In the genomic region with DNA sequence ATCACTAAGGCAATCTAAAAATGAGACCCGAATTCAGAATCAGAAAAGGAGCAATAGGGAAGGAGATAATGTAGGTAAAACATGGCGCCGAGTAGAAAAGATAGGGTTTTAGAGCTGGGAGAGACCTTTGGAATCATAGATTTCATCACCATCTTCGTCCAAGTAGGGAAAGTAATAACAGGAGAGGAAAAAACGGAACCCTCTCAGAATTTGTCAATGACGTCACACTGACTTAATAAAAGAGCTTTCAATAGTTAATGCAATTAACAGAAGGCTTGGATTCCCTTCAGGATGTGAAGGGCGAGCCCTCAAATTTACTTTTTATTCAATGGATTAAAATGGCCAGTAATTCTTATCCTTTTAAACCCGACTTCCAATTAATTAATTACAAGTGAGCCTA, we compare ENCODE assay signal across 1 cellular context.
A peak's percentile ranks its signal among the peaks of the same experiment; 100 is the strongest.
TF ChIP-seq lines count a peak whose summit lies in the region.

No MANE protein-coding gene starts in this region.

TF ChIP-seq in HepG2, 621 proteins besides CTCF, POLR2A, EP300 and RAD21 (continued from another document):
- peak; percentile 96 for TF ChIP-seq CREB1 (IDR thresholded peaks at IDR 0.05)
- no peak for TF ChIP-seq CREB1 (CRISPR knock-in tag; IDR thresholded peaks at IDR 0.05)
- TF ChIP-seq ZBTB21 (CRISPR knock-in tag; IDR thresholded peaks at IDR 0.05), result peak; percentile 38; the same call in 1 of the 2 replicates
- TF ChIP-seq, protein P1, sequence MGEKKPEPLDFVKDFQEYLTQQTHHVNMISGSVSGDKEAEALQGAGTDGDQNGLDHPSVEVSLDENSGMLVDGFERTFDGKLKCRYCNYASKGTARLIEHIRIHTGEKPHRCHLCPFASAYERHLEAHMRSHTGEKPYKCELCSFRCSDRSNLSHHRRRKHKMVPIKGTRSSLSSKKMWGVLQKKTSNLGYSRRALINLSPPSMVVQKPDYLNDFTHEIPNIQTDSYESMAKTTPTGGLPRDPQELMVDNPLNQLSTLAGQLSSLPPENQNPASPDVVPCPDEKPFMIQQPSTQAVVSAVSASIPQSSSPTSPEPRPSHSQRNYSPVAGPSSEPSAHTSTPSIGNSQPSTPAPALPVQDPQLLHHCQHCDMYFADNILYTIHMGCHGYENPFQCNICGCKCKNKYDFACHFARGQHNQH (CRISPR knock-in tag; IDR thresholded peaks at IDR 0.05), result no peak
- TF ChIP-seq, protein P2, sequence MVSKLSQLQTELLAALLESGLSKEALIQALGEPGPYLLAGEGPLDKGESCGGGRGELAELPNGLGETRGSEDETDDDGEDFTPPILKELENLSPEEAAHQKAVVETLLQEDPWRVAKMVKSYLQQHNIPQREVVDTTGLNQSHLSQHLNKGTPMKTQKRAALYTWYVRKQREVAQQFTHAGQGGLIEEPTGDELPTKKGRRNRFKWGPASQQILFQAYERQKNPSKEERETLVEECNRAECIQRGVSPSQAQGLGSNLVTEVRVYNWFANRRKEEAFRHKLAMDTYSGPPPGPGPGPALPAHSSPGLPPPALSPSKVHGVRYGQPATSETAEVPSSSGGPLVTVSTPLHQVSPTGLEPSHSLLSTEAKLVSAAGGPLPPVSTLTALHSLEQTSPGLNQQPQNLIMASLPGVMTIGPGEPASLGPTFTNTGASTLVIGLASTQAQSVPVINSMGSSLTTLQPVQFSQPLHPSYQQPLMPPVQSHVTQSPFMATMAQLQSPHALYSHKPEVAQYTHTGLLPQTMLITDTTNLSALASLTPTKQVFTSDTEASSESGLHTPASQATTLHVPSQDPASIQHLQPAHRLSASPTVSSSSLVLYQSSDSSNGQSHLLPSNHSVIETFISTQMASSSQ (IDR thresholded peaks at IDR 0.05; ENCODE audit: low read depth), result no peak
- TF ChIP-seq, protein P2 (CRISPR knock-in tag; IDR thresholded peaks at IDR 0.05; ENCODE audit: borderline replicate concordance), result no peak
- TF ChIP-seq HNF4G (IDR thresholded peaks at IDR 0.05; ENCODE audit: borderline replicate concordance, low read depth, low read length), result peak; percentile 26; the same call in 1 of the 2 replicates
- no peak for TF ChIP-seq HNF4G (CRISPR knock-in tag; IDR thresholded peaks at IDR 0.05; ENCODE audit: borderline replicate concordance, low read depth)
- TF ChIP-seq, protein P3, sequence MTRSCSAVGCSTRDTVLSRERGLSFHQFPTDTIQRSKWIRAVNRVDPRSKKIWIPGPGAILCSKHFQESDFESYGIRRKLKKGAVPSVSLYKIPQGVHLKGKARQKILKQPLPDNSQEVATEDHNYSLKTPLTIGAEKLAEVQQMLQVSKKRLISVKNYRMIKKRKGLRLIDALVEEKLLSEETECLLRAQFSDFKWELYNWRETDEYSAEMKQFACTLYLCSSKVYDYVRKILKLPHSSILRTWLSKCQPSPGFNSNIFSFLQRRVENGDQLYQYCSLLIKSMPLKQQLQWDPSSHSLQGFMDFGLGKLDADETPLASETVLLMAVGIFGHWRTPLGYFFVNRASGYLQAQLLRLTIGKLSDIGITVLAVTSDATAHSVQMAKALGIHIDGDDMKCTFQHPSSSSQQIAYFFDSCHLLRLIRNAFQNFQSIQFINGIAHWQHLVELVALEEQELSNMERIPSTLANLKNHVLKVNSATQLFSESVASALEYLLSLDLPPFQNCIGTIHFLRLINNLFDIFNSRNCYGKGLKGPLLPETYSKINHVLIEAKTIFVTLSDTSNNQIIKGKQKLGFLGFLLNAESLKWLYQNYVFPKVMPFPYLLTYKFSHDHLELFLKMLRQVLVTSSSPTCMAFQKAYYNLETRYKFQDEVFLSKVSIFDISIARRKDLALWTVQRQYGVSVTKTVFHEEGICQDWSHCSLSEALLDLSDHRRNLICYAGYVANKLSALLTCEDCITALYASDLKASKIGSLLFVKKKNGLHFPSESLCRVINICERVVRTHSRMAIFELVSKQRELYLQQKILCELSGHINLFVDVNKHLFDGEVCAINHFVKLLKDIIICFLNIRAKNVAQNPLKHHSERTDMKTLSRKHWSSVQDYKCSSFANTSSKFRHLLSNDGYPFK (CRISPR knock-in tag; IDR thresholded peaks at IDR 0.05; ENCODE audit: borderline replicate concordance), result no peak
- TF ChIP-seq YY1 (IDR thresholded peaks at IDR 0.05; ENCODE audit: insufficient read depth, insufficient replicate concordance, low read depth, low read length), result peak; percentile 59
- TF ChIP-seq, protein P4, sequence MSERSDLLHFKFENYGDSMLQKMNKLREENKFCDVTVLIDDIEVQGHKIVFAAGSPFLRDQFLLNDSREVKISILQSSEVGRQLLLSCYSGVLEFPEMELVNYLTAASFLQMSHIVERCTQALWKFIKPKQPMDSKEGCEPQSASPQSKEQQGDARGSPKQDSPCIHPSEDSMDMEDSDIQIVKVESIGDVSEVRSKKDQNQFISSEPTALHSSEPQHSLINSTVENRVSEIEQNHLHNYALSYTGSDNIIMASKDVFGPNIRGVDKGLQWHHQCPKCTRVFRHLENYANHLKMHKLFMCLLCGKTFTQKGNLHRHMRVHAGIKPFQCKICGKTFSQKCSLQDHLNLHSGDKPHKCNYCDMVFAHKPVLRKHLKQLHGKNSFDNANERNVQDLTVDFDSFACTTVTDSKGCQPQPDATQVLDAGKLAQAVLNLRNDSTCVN (CRISPR knock-in tag; IDR thresholded peaks at IDR 0.05; ENCODE audit: borderline replicate concordance), result no peak
- peak; percentile 33; the same call in 1 of the 2 replicates for TF ChIP-seq HNF4A (CRISPR knock-in tag; IDR thresholded peaks at IDR 0.05)
- TF ChIP-seq, protein P5, sequence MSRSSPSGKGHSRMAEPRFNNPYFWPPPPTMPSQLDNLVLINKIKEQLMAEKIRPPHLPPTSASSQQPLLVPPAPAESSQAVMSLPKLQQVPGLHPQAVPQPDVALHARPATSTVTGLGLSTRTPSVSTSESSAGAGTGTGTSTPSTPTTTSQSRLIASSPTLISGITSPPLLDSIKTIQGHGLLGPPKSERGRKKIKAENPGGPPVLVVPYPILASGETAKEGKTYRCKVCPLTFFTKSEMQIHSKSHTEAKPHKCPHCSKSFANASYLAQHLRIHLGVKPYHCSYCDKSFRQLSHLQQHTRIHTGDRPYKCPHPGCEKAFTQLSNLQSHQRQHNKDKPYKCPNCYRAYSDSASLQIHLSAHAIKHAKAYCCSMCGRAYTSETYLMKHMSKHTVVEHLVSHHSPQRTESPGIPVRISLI (CRISPR knock-in tag; IDR thresholded peaks at IDR 0.05; ENCODE audit: borderline replicate concordance), result no peak
- TF ChIP-seq NKX3-1 (CRISPR knock-in tag; IDR thresholded peaks at IDR 0.05), result no peak
- no peak for TF ChIP-seq ZBTB7B (CRISPR knock-in tag; IDR thresholded peaks at IDR 0.05)
- 0 out of 2 replicates have a peak, but pooled peaks have one; percentile 29 for TF ChIP-seq ZNF816 (CRISPR knock-in tag; IDR thresholded peaks at IDR 0.05; ENCODE audit: borderline replicate concordance)
- no peak; the same call in 1 of the 2 replicates for TF ChIP-seq KAT7 (CRISPR knock-in tag; IDR thresholded peaks at IDR 0.05; ENCODE audit: borderline replicate concordance)
- no peak for TF ChIP-seq SNAPC2 (CRISPR knock-in tag; IDR thresholded peaks at IDR 0.05)
